In the genomic region with DNA sequence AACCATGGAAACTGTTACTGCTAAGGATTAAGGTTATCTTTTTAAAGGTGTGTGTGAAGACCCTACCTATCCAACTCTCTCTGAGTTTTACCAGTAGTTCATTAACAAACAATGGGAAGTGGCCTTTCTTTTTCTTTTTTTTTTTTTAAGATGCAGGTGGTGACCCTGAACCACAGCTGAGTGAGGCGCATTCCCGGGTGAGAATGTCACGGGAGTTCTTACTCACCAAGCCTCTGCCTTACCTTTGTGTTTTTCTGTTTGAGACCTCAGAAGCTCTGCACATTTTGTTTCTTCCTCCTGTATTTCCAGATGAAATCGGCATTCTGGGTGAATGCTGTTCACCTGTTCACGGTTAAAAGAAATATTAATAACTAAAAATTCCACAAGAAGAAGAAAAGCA, we compare ENCODE assay signal across 20 cellular contexts. TPM values are rescaled to one million over a fixed set of nuclear protein-coding genes. Genes with fewer than 3 reads are reported as not detected.
"Had no signal": no experiment of that assay in that cellular context is flagged by ENCODE, and none has a peak within 500 bp of the region (broad histone marks: within the 10 kb centered on the region; RNA-seq: fewer than 3 reads in every experiment).

No MANE protein-coding gene starts in this region.

- H3K9ac ChIP-seq: SK-N-SH had no signal

- ATAC-seq: activated CD8-positive, alpha-beta T cell treated with anti-CD3 and anti-CD28 coated beads for 36 hours; activated T-helper 17 cell treated with anti-CD3 and anti-CD28 coated beads, Interleukin-2, amount 50 U/mL, for 72 hours; body of pancreas; sciatic nerve; stimulated activated naive B cell treated with anti-CD40 and anti-IgM and Interleukin-4, amounts not matched to agents 10 μg/mL and 1 μg/mL and 100 μg/mL, for 72 hours had no signal

- H3K36me3 ChIP-seq: colonic mucosa, thyroid gland had no signal

- H3K4me1 ChIP-seq: colonic mucosa had no signal

- H3K27ac ChIP-seq: body of pancreas, colonic mucosa, thyroid gland had no signal

- H3K27me3 ChIP-seq: body of pancreas had no signal

- DNase-seq: activated CD4-positive, alpha-beta T cell treated with anti-CD3 and anti-CD28 coated beads, Interleukin-2, amount 10 ng/mL, durations not matched to agents 24 days and 14 days; activated CD8-positive, alpha-beta T cell treated with anti-CD3 and anti-CD28 coated beads for 36 hours; activated naive CD4-positive, alpha-beta T cell treated with Interleukin-2 at 50 U/mL for 16 hours; activated T-cell treated with anti-CD3 and anti-CD28 coated beads, Interleukin-2, amount 50 U/mL, for 1 hour; body of pancreas; colonic mucosa; erythroblast; foreskin melanocyte; immature natural killer cell; midbrain; SK-N-SH; stimulated activated naive B cell treated with anti-CD40 and anti-IgM and Interleukin-4, amounts not matched to agents 10 μg/mL and 1 μg/mL and 100 μg/mL, for 72 hours; T-helper 1 cell; T1000; thyroid gland had no signal

- H3K4me3 ChIP-seq: body of pancreas, colonic mucosa, psoas muscle, thyroid gland had no signal

- H3K4me2 ChIP-seq: SK-N-SH had no signal

- FAIRE-seq: endometrium had no signal

- H3K9me3 ChIP-seq: body of pancreas, colonic mucosa, psoas muscle, SK-N-SH, thyroid gland had no signal

RNA-seq across cellular contexts. Expression of a gene that starts 2.5 kb away (rescaled TPM):
- total RNA-seq: lung microvascular endothelial cell had no signal
- polyA plus RNA-seq: SK-N-SH had no signal
